Comparison of ENCODE assay signal across 28 cellular contexts in the genomic region with DNA sequence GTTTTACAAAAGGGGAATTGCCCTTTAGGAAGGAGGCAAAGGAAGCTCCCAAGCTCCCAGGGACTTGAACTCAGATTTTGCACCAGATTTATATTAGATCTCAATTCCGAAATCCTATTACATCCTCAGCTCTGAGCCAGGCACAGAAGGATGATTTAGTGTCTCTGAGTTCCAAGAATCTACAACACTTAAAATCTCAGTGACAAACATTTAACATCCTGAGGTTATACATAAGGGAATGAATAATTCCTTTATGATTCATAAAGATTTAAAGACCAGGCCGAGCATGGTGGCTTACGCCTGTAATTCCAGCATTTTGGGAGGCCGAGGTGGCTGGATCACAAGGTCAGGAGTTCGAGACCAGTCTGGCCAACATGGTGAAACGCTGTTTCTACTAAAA. TPM values are rescaled to one million over a fixed set of nuclear protein-coding genes. Genes with fewer than 3 reads are reported as not detected.
DNase-seq lines count a peak whose midpoint lies in the region; ATAC-seq and TF ChIP-seq lines count a peak whose summit lies in the region.
"Had no signal": no experiment of that assay in that cellular context is flagged by ENCODE, and none has a peak within 500 bp of the region (broad histone marks: within the 10 kb centered on the region; RNA-seq: fewer than 3 reads in every experiment).

No MANE protein-coding gene starts in this region.

- H2BK120ac ChIP-seq in trophoblast cell (ENCODE audit: insufficient read depth, low read length, poor library complexity): no peak overlapping the region

- no peak overlapping the region for H3K4me2 ChIP-seq in trophoblast cell (ENCODE audit: low read length)

- H2BK12ac ChIP-seq in trophoblast cell (ENCODE audit: low read length): no peak overlapping the region

- peaks cover 3% of the 10 kb centered on the region for H3K27me3 Mint-ChIP-seq in HFFc6 (ENCODE audit: insufficient read depth)
- H3K27me3 Mint-ChIP-seq in central memory CD8-positive, alpha-beta T cell: no peaks in the 10 kb centered on the region

- no peaks in the 10 kb centered on the region for H3K9me3 Mint-ChIP-seq in HFFc6
- no peaks in the 10 kb centered on the region for H3K9me3 Mint-ChIP-seq in central memory CD8-positive, alpha-beta T cell
- H3K9me3 Mint-ChIP-seq: activated naive CD4-positive, alpha-beta T cell treated with anti-CD3 and anti-CD28 coated beads, Interleukin-2, amount 50 U/mL, for 72 hours; H9; stimulated activated naive CD8-positive, alpha-beta T cell treated with anti-CD3 and anti-CD28 coated beads, Interleukin-15, amount 100 ng/mL, for 72 hours had no signal

- no peak overlapping the region for H4K91ac ChIP-seq in trophoblast cell (ENCODE audit: low read depth, low read length)

- H3K4me1 Mint-ChIP-seq in HFFc6 (ENCODE audit: low read depth): peaks cover 80% of the 10 kb centered on the region
- H3K4me1 Mint-ChIP-seq in central memory CD8-positive, alpha-beta T cell: peaks cover 78% of the 10 kb centered on the region

- no peak for TF ChIP-seq EP300 in stomach (IDR thresholded peaks at IDR 0.05)

- H3K27me3 ChIP-seq in trophoblast cell (ENCODE audit: insufficient read depth, low read length) (no peaks in the 10 kb centered on the region), stomach (peaks cover 0 to 17% (median 0%) of the 10 kb centered on the region in 3 donors)
- H3K27me3 ChIP-seq: tibial nerve had no signal

- no peak for ATAC-seq in central memory CD8-positive, alpha-beta T cell (replicated peaks; ENCODE audit: extremely low read depth, poor library complexity, severe bottlenecking)
- ATAC-seq in HG03469 (IDR thresholded peaks at IDR 0.05; ENCODE audit: unreplicated experiment): no peak
- ATAC-seq: activated naive CD4-positive, alpha-beta T cell treated with anti-CD3 and anti-CD28 coated beads, Interleukin-2, amount 50 U/mL, for 72 hours; gastroesophageal sphincter; K562; Right ventricle myocardium inferior; stimulated activated naive CD8-positive, alpha-beta T cell treated with anti-CD3 and anti-CD28 coated beads, Interleukin-15, amount 100 ng/mL, for 72 hours had no signal

- H3K27ac ChIP-seq in trophoblast cell (ENCODE audit: low read depth, low read length) (no peak overlapping the region), stomach (no peak overlapping the region)
- H3K27ac ChIP-seq: 22Rv1, esophagus squamous epithelium, gastroesophageal sphincter, tibial nerve had no signal

- DNase-seq in NCI-H82 (lab: John Stamatoyannopoulos, UW) (peak; percentile 54), NCI-H82 treated with DMSO at 0.1 percent for 48 hours (lab: John Stamatoyannopoulos, UW; ENCODE audit: unreplicated experiment) (no peak), HFFc6 (no peak), trophoblast cell (peak; percentile 27 to 63), stomach (no peak), NCI-H1694 (lab: John Stamatoyannopoulos, UW) (no peak)
- no peak for DNase-seq in central memory CD8-positive, alpha-beta T cell (ENCODE audit: low spot score in 2 of 2)
- DNase-seq: activated CD4-positive, CD25-positive, alpha-beta regulatory T cell treated with anti-CD3 and anti-CD28 coated beads, Interleukin-2, amount 50 U/mL, for 72 hours; activated T-cell treated with anti-CD3 and anti-CD28 coated beads, Interleukin-2, amount 50 U/mL, for 1 hour; Caco-2; DND-41; effector memory CD4-positive, alpha-beta T cell; esophagus squamous epithelium; H9; MM.1S; NCI-H146; NCI-H2171 treated with DMSO at 0.1 percent for 48 hours; NCI-H526; retina; stimulated activated CD4-positive, alpha-beta T cell treated with anti-CD3 and anti-CD28 coated beads, Interleukin-4, amount 100 ng/mL, for 4 hours; stimulated activated naive CD8-positive, alpha-beta T cell treated with anti-CD3 and anti-CD28 coated beads, Interleukin-15, amount 100 ng/mL, for 72 hours had no signal

- H2AFZ ChIP-seq in trophoblast cell (ENCODE audit: insufficient read depth, low read length, poor library complexity): no peak overlapping the region

- no peak overlapping the region for H2BK5ac ChIP-seq in trophoblast cell (ENCODE audit: low read depth, low read length, poor library complexity)

- intact Hi-C loops in stomach (cut with DNase I; ENCODE audit: low total_unique reads): loop anchor here (5.0 kb wide), 1 partner anchor 98 kb away; no protein-coding TSS in a partner anchor

- TF ChIP-seq POLR2A in stomach (IDR thresholded peaks at IDR 0.05): no peak

- no peak overlapping the region for H3K18ac ChIP-seq in trophoblast cell (ENCODE audit: low read length)

- peak overlapping the region; percentile 45 for H3K4me3 Mint-ChIP-seq in HFFc6
- H3K4me3 Mint-ChIP-seq in central memory CD8-positive, alpha-beta T cell: peak overlapping the region; percentile 83
- H3K4me3 Mint-ChIP-seq: H9 had no signal

- no peak overlapping the region for H4K12ac ChIP-seq in trophoblast cell (ENCODE audit: low read depth, low read length)

- H2AK5ac ChIP-seq in trophoblast cell (ENCODE audit: low read length): no peak overlapping the region

- H3K36me3 ChIP-seq in trophoblast cell (ENCODE audit: control insufficient read depth in 1 of 2, insufficient read depth in 2 of 2, low read length in 2 of 2): no peaks in the 10 kb centered on the region
- H3K36me3 ChIP-seq in stomach: no peaks in the 10 kb centered on the region
- H3K36me3 ChIP-seq: esophagus squamous epithelium, gastroesophageal sphincter, tibial nerve had no signal

- H3K9me3 ChIP-seq in trophoblast cell (ENCODE audit: insufficient read depth, low read depth, low read length): no peaks in the 10 kb centered on the region
- H3K9me3 ChIP-seq in stomach: no peaks in the 10 kb centered on the region
- H3K9me3 ChIP-seq: Caco-2, esophagus squamous epithelium, gastroesophageal sphincter, tibial nerve had no signal

- no peak overlapping the region for H3K14ac ChIP-seq in trophoblast cell (ENCODE audit: low read length)

- H3K79me1 ChIP-seq in trophoblast cell (ENCODE audit: low read length): peaks cover 7% of the 10 kb centered on the region

- peak overlapping the region; percentile 90 for H3K27ac Mint-ChIP-seq in HFFc6
- peak overlapping the region; percentile 94 for H3K27ac Mint-ChIP-seq in central memory CD8-positive, alpha-beta T cell (ENCODE audit: low read depth)
- H3K27ac Mint-ChIP-seq: stimulated activated naive CD8-positive, alpha-beta T cell treated with anti-CD3 and anti-CD28 coated beads, Interleukin-15, amount 100 ng/mL, for 72 hours had no signal

- no peak overlapping the region for H3K4me3 ChIP-seq in trophoblast cell (ENCODE audit: low read depth, low read length)
- H3K4me3 ChIP-seq in stomach: no peak overlapping the region
- H3K4me3 ChIP-seq: esophagus squamous epithelium, gastroesophageal sphincter, K562, tibial nerve had no signal

- no peak overlapping the region for H4K8ac ChIP-seq in trophoblast cell (ENCODE audit: low read depth, low read length)

- no peaks in the 10 kb centered on the region for H3K79me2 ChIP-seq in trophoblast cell (ENCODE audit: control insufficient read depth, insufficient read depth, low read length, poor library complexity)

- H3K36me3 Mint-ChIP-seq in HFFc6 (ENCODE audit: low read depth): no peaks in the 10 kb centered on the region
- H3K36me3 Mint-ChIP-seq in central memory CD8-positive, alpha-beta T cell (ENCODE audit: insufficient read depth): peaks cover 19% of the 10 kb centered on the region
- H3K36me3 Mint-ChIP-seq: activated naive CD4-positive, alpha-beta T cell treated with anti-CD3 and anti-CD28 coated beads, Interleukin-2, amount 50 U/mL, for 72 hours had no signal

- no peak overlapping the region for H3K9ac ChIP-seq in trophoblast cell (ENCODE audit: low read length)

- H3K23ac ChIP-seq in trophoblast cell (ENCODE audit: low read length): no peak overlapping the region

- H3K4me1 ChIP-seq in trophoblast cell (ENCODE audit: control insufficient read depth in 1 of 2, insufficient read depth in 2 of 2, low read length in 2 of 2) (peaks cover 23 to 27% of the 10 kb centered on the region in 2 experiments), stomach (peaks cover 18 to 55% (median 20%) of the 10 kb centered on the region in 4 donors)

- H3K4ac ChIP-seq in trophoblast cell (ENCODE audit: low read depth, low read length): no peak overlapping the region

- TF ChIP-seq CTCF in HFFc6 (IDR thresholded peaks at IDR 0.05): no peak
- TF ChIP-seq CTCF in stomach (IDR thresholded peaks at IDR 0.05): no peak

- no CpG with 5 or more reads among the region's 6 CpGs for WGBS in trophoblast cell (ENCODE audit: extremely low coverage, insufficient coverage, insufficient read length)
- 93 to 97% (median 96%) methylated on average over 6 of the region's 6 CpGs for WGBS in stomach, 5 donors

RNA-seq across cellular contexts. Expression of a gene that starts 16.5 kb away (rescaled TPM):
- 100 to 1,000 TPM; 147 to 225 (median 195) TPM for total RNA-seq in HFFc6 (2021; fragmentation: NEBNext Ultra II Directional; extraction: Animal tissue kit (Norgen Biotek cat#: 25700))
- polyA plus RNA-seq in trophoblast cell (2013): 25.1 and 26.0 TPM in 2 replicates
- total RNA-seq in stomach: 10 to 100 TPM; 17.5 to 63.8 (median 49.0) TPM
- 10 to 100 TPM in 1 of 3 donors, 1 to 10 TPM in 2; 9.0 to 11.3 (median 9.6) TPM for polyA plus RNA-seq in stomach

RNA-seq across cellular contexts. Expression of a gene that starts 44.8 kb away (rescaled TPM):
- 10 to 100 TPM; 26.9 to 43.2 (median 32.6) TPM for total RNA-seq in HFFc6 (2021; fragmentation: NEBNext Ultra II Directional; extraction: Animal tissue kit (Norgen Biotek cat#: 25700))
- 17.5 and 20.8 TPM in 2 replicates for polyA plus RNA-seq in trophoblast cell (2013)
- total RNA-seq in stomach: 100 to 1,000 TPM in 1 of 5 donors, 10 to 100 TPM in 3, 1 to 10 TPM in 1; 9.5 to 111 (median 28.0) TPM
- 10 to 100 TPM; 51.0 to 61.5 (median 59.7) TPM for polyA plus RNA-seq in stomach

Comparison
In these comparisons a context has a peak if more than half of its experiments do, and no peak if none do; other contexts are left out.
1. DNase-seq: peak in NCI-H82 (single experiment) and trophoblast cell (2 of 2); none in NCI-H82 treated with DMSO at 0.1 percent for 48 hours (single experiment), HFFc6 (single experiment), central memory CD8-positive, alpha-beta T cell (0 of 2), stomach (single experiment) and NCI-H1694 (single experiment).